16 cellular contexts compared by ENCODE assay signal in the genomic region with DNA sequence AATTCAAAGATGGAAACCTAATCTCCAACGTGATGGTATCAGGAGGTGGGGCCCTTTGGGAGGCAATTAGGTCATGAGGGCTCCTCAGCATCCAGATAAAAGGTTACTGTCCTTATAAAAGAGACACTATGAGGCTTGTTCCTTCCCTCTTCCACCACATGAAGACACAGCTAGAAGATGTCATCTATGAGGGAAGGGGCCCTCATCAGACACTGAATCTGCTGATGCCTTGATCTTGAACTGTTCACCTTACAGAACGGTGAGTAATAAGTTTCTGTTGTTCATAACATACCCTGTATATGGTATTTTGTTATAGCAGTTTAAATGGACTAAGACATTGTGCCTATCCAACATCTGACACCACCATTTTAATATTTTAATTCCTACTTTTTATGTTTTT. TPM values are rescaled to one million over a fixed set of nuclear protein-coding genes. Genes with fewer than 3 reads are reported as not detected.
A peak's percentile ranks its signal among the peaks of the same experiment; 100 is the strongest.
DNase-seq lines count a peak whose midpoint lies in the region; ATAC-seq lines count a peak whose summit lies in the region.
"Had no signal": no experiment of that assay in that cellular context is flagged by ENCODE, and none has a peak within 500 bp of the region (broad histone marks: within the 10 kb centered on the region; RNA-seq: fewer than 3 reads in every experiment).

No MANE protein-coding gene starts in this region.

- ATAC-seq in activated CD4-positive, CD25-positive, alpha-beta regulatory T cell treated with anti-CD3 and anti-CD28 coated beads, Interleukin-2, amount 50 U/mL, for 24 hours, result peak; percentile 77 to 84
- ATAC-seq in activated T-cell treated with anti-CD3 and anti-CD28 coated beads, Interleukin-2, amount 50 U/mL, for 4 hours, result peak; percentile 89 to 94
- ATAC-seq in stimulated activated naive CD8-positive, alpha-beta T cell treated with anti-CD3 and anti-CD28 coated beads, Interleukin-15, amount 100 ng/mL, for 72 hours, result peak; percentile 60
- ATAC-seq: A549, GM23338 had no signal

- no peak for DNase-seq in activated CD4-positive, CD25-positive, alpha-beta regulatory T cell (lab: John Stamatoyannopoulos, UW)
- no peak for DNase-seq in activated T-cell treated with anti-CD3 and anti-CD28 coated beads, Interleukin-2, amount 50 U/mL, for 4 hours
- no peak for DNase-seq in activated T-cell treated with anti-CD3 and anti-CD28 coated beads, Interleukin-2, amount 50 U/mL, for 1 hour
- peak; percentile 13 for DNase-seq in stimulated activated CD4-positive, alpha-beta T cell treated with anti-CD3 and anti-CD28 coated beads, Interleukin-1b, Interleukin-23, amount 100 ng/mL, for 48 hours
- DNase-seq in stimulated activated CD4-positive, alpha-beta T cell treated with anti-CD3 and anti-CD28 coated beads, Interleukin-4, amount 100 ng/mL, for 1 hour, result no peak
- DNase-seq in stimulated activated naive CD8-positive, alpha-beta T cell treated with anti-CD3 and anti-CD28 coated beads, Interleukin-15, amount 100 ng/mL, for 72 hours, result no peak
- no peak for DNase-seq in foreskin melanocyte
- DNase-seq: AML-193; CD4-positive, alpha-beta memory T cell; DMS153; DMS79; GDM1; HCEC 1CT had no signal

- peaks cover 7% of the 10 kb centered on the region for H3K27me3 Mint-ChIP-seq in activated T-cell treated with anti-CD3 and anti-CD28 coated beads, Interleukin-2, amount 50 U/mL, for 4 hours (ENCODE audit: low read depth)
- peaks cover 13% of the 10 kb centered on the region for H3K27me3 Mint-ChIP-seq in stimulated activated naive CD8-positive, alpha-beta T cell treated with anti-CD3 and anti-CD28 coated beads, Interleukin-15, amount 100 ng/mL, for 72 hours

- H3K27ac Mint-ChIP-seq in stimulated activated naive CD8-positive, alpha-beta T cell treated with anti-CD3 and anti-CD28 coated beads, Interleukin-15, amount 100 ng/mL, for 72 hours, result peak overlapping the region in 1 of 2 donors; percentile 70
- H3K27ac Mint-ChIP-seq: CD4-positive, alpha-beta memory T cell; GM23338 had no signal

- H3K36me3 Mint-ChIP-seq in activated T-cell treated with anti-CD3 and anti-CD28 coated beads, Interleukin-2, amount 50 U/mL, for 4 hours (ENCODE audit: insufficient read depth), result no peaks in the 10 kb centered on the region
- H3K36me3 Mint-ChIP-seq: CD4-positive, alpha-beta memory T cell had no signal

- no peaks in the 10 kb centered on the region for H3K4me1 Mint-ChIP-seq in activated T-cell treated with anti-CD3 and anti-CD28 coated beads, Interleukin-2, amount 50 U/mL, for 4 hours (ENCODE audit: low read depth)
- H3K4me1 Mint-ChIP-seq in stimulated activated naive CD8-positive, alpha-beta T cell treated with anti-CD3 and anti-CD28 coated beads, Interleukin-15, amount 100 ng/mL, for 72 hours, result no peaks in the 10 kb centered on the region
- H3K4me1 Mint-ChIP-seq: CD4-positive, alpha-beta memory T cell; GM23338 had no signal

- H3K4me3 Mint-ChIP-seq in activated T-cell treated with anti-CD3 and anti-CD28 coated beads, Interleukin-2, amount 50 U/mL, for 4 hours, result no peak overlapping the region
- H3K4me3 Mint-ChIP-seq in stimulated activated naive CD8-positive, alpha-beta T cell treated with anti-CD3 and anti-CD28 coated beads, Interleukin-15, amount 100 ng/mL, for 72 hours, result no peak overlapping the region
- H3K4me3 Mint-ChIP-seq: CD4-positive, alpha-beta memory T cell; GM23338 had no signal

- H3K9me3 Mint-ChIP-seq in activated T-cell treated with anti-CD3 and anti-CD28 coated beads, Interleukin-2, amount 50 U/mL, for 4 hours, result no peaks in the 10 kb centered on the region
- no peaks in the 10 kb centered on the region for H3K9me3 Mint-ChIP-seq in stimulated activated naive CD8-positive, alpha-beta T cell treated with anti-CD3 and anti-CD28 coated beads, Interleukin-15, amount 100 ng/mL, for 72 hours
- H3K9me3 Mint-ChIP-seq: GM23338 had no signal

RNA-seq across cellular contexts. Expression of gene CCNH, which starts 19.7 kb away (rescaled TPM):
- 10 to 100 TPM; 42.4 to 52.6 (median 48.2) TPM for total RNA-seq in activated T-cell treated with anti-CD3 and anti-CD28 coated beads, Interleukin-2, amount 50 U/mL, for 4 hours
